In genomic region chr19:1768248-1768647, GRCh38 we compare ENCODE assay signal across 1 cellular context.
TF ChIP-seq lines count a peak whose summit lies in the region.

No MANE protein-coding gene starts in this region.

TF ChIP-seq in HepG2, 621 proteins besides CTCF, POLR2A, EP300 and RAD21:
- TF ChIP-seq ZC3H13 (CRISPR knock-in tag; IDR thresholded peaks at IDR 0.05) (no peak), ZNF747 (CRISPR knock-in tag; IDR thresholded peaks at IDR 0.05; ENCODE audit: borderline replicate concordance) (no peak), HMGXB4 (CRISPR knock-in tag; IDR thresholded peaks at IDR 0.05; ENCODE audit: borderline replicate concordance in 1 of 2, low read depth in 1 of 2) (no peak), ZNF737 (CRISPR knock-in tag; IDR thresholded peaks at IDR 0.05; ENCODE audit: borderline replicate concordance) (no peak), NCOA2 (CRISPR knock-in tag; IDR thresholded peaks at IDR 0.05) (no peak)
